ENCODE assay signal across 17 cellular contexts in genomic region chr1:53379662-53380002, GRCh38.
"Had no signal": no experiment of that assay in that cellular context is flagged by ENCODE, and none has a peak within 500 bp of the region (broad histone marks: within the 10 kb centered on the region; RNA-seq: fewer than 3 reads in every experiment).

No MANE protein-coding gene starts in this region.

- H3K4me3 Mint-ChIP-seq: activated T-cell treated with anti-CD3 and anti-CD28 coated beads, Interleukin-2, amount 50 U/mL, for 4 hours; naive thymus-derived CD8-positive, alpha-beta T cell; T-helper 2 cell treated with Interferon-gamma antibody and Interleukin-4, amounts not matched to agents 5 μg/mL and 100 μg/mL, for 36 hours had no signal

- DNase-seq: activated CD4-positive, alpha-beta T cell treated with anti-CD3 and anti-CD28 coated beads, Interleukin-2, amount 50 U/mL, for 48 hours; activated gamma-delta T cell treated with Interleukin-2 at 50 U/mL for 16 hours; activated T-cell treated with anti-CD3 and anti-CD28 coated beads, Interleukin-2, amount 50 U/mL, for 4 hours; erythroblast; mucosa of descending colon; naive thymus-derived CD8-positive, alpha-beta T cell; retina; stimulated activated CD4-positive, alpha-beta T cell treated with anti-CD3 and anti-CD28 coated beads, Interleukin-4, amount 100 ng/mL, for 24 hours; stimulated activated naive CD4-positive, alpha-beta T cell had no signal

- ATAC-seq: activated CD4-positive, CD25-positive, alpha-beta regulatory T cell treated with anti-CD3 and anti-CD28 coated beads, Interleukin-2, amount 50 U/mL, for 24 hours; activated T-cell treated with anti-CD3 and anti-CD28 coated beads, Interleukin-2, amount 50 U/mL, for 4 hours; gastroesophageal sphincter; mucosa of descending colon; naive thymus-derived CD8-positive, alpha-beta T cell had no signal

- H3K36me3 ChIP-seq: ascending aorta, breast epithelium, gastroesophageal sphincter, neutrophil, tibial nerve had no signal

- H3K27me3 ChIP-seq: ascending aorta, breast epithelium, neutrophil had no signal

- H3K4me1 ChIP-seq: ascending aorta, breast epithelium, gastroesophageal sphincter, tibial nerve had no signal

- H3K4me1 Mint-ChIP-seq: naive thymus-derived CD8-positive, alpha-beta T cell had no signal

- H3K9me3 ChIP-seq: ascending aorta, breast epithelium, gastroesophageal sphincter, mucosa of descending colon, neutrophil, tibial nerve had no signal

- H3K36me3 Mint-ChIP-seq: naive thymus-derived CD8-positive, alpha-beta T cell had no signal

- H3K9me3 Mint-ChIP-seq: activated T-cell treated with anti-CD3 and anti-CD28 coated beads, Interleukin-2, amount 50 U/mL, for 4 hours; naive thymus-derived CD8-positive, alpha-beta T cell; T-helper 2 cell treated with Interferon-gamma antibody and Interleukin-4, amounts not matched to agents 5 μg/mL and 100 μg/mL, for 36 hours had no signal

- H3K4me3 ChIP-seq: ascending aorta, breast epithelium, gastroesophageal sphincter, mucosa of descending colon, skin epidermis, tibial nerve had no signal

- H3K27ac ChIP-seq: ascending aorta, breast epithelium, gastroesophageal sphincter, neutrophil, skin epidermis, tibial nerve had no signal

- H3K27ac Mint-ChIP-seq: T-helper 2 cell treated with Interferon-gamma antibody and Interleukin-4, amounts not matched to agents 5 μg/mL and 100 μg/mL, for 36 hours had no signal
